14 cellular contexts compared by ENCODE assay signal in the genomic region with DNA sequence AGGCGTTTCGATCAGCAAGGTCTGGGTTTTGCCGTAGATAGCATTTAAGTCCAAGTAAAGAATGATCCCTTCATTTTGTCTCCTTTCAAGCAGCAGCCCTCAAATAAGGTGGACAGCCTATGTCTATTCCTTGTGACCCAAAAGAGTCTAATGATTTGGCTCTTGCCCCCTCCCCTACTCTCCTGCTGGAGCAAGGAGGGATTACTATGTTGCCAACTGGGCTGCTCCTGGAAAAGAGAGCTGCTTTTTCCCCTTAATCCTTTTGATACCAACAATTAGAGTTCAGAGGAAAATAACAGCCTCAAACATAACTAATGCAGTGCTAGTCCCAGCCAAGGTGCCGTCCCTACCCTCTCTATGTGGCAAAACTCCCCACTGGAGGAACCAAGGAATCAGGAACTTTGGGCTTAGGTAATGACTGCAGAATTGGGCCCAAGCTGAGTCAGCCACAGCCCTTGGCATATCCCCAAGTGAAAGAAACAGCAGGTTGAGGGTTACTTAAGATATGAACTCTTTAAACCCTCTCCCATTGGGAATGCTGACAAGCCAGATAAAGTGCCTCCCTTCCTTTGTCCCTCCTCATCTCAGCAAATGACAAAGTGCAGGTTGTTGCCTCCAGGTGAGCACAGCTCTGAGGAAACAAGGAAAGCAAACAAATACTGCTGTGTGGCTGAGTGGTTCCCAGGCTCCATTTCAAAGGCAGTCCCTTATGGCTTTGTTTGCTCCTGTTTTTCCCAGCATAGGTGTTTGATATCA.
DNase-seq lines count a peak whose midpoint lies in the region; ATAC-seq and TF ChIP-seq lines count a peak whose summit lies in the region.
"Had no signal": no experiment of that assay in that cellular context is flagged by ENCODE, and none has a peak within 500 bp of the region (broad histone marks: within the 10 kb centered on the region; RNA-seq: fewer than 3 reads in every experiment).

No MANE protein-coding gene starts in this region.

- H3K27me3 ChIP-seq in colonic mucosa (no peaks in the 10 kb centered on the region), right lobe of liver (no peaks in the 10 kb centered on the region), stomach (no peaks in the 10 kb centered on the region)
- H3K27me3 ChIP-seq: ascending aorta, BE2C, uterus had no signal

- H3K4me1 ChIP-seq in colonic mucosa (no peaks in the 10 kb centered on the region), right lobe of liver (peaks cover 0 to 20% (median 2%) of the 10 kb centered on the region in 4 donors), stomach (no peaks in the 10 kb centered on the region)
- H3K4me1 ChIP-seq: ascending aorta, BE2C, uterus had no signal

- 79% methylated on average over 4 of the region's 4 CpGs for WGBS in right lobe of liver (ENCODE audit: insufficient coverage, low coverage, low lambda C conversion rate, missing lambda C conversion rate)
- WGBS in stomach, 5 donors = 83 to 91% (median 86%) methylated on average over 4 of the region's 4 CpGs

- TF ChIP-seq POLR2A in right lobe of liver (IDR thresholded peaks at IDR 0.05) = no peak
- no peak for TF ChIP-seq POLR2A in stomach (IDR thresholded peaks at IDR 0.05)

- no peak overlapping the region for H3K9ac ChIP-seq in colonic mucosa (ENCODE audit: low read depth in 2 of 2, low read length in 2 of 2)

- TF ChIP-seq CTCF in colonic mucosa (IDR thresholded peaks at IDR 0.05) (no peak), right lobe of liver (IDR thresholded peaks at IDR 0.05) (no peak), stomach (IDR thresholded peaks at IDR 0.05) (no peak)

- intact Hi-C loops in colonic mucosa (cut with DNase I) (no loop called here), right lobe of liver (cut with DNase I) (no loop called here), stomach (cut with DNase I; ENCODE audit: low total_unique reads) (no loop called here)

- H3K4me3 ChIP-seq in colonic mucosa (no peak overlapping the region), right lobe of liver (no peak overlapping the region), stomach (no peak overlapping the region)
- H3K4me3 ChIP-seq: ascending aorta, uterus had no signal

- no peak for TF ChIP-seq EP300 in stomach (IDR thresholded peaks at IDR 0.05)

- no peak overlapping the region for H3K27ac ChIP-seq in colonic mucosa
- H3K27ac ChIP-seq in right lobe of liver = no peak overlapping the region
- no peak overlapping the region for H3K27ac ChIP-seq in stomach
- H3K27ac ChIP-seq: ascending aorta, uterus, WERI-Rb-1 had no signal

- H3K9me3 ChIP-seq in colonic mucosa (no peaks in the 10 kb centered on the region), right lobe of liver (no peaks in the 10 kb centered on the region), stomach (no peaks in the 10 kb centered on the region)
- H3K9me3 ChIP-seq: ascending aorta, BE2C, uterus had no signal

- peak; percentile 93 for DNase-seq in DMS153 treated with DMSO at 0.1 percent for 48 hours (lab: John Stamatoyannopoulos, UW; ENCODE audit: unreplicated experiment)
- DNase-seq in NCI-H2171 (lab: John Stamatoyannopoulos, UW) = peak; percentile 65
- DNase-seq in colonic mucosa = peak; percentile 24
- DNase-seq in right lobe of liver = no peak
- DNase-seq in stomach = no peak
- no peak for DNase-seq in stimulated activated CD4-positive, alpha-beta T cell treated with anti-CD3 and anti-CD28 coated beads, Interleukin-2, amount 100 ng/mL, for 48 hours
- no peak for DNase-seq in Kasumi-1 (lab: John Stamatoyannopoulos, UW)
- DNase-seq: activated T-cell treated with anti-CD3 and anti-CD28 coated beads, Interleukin-2, amount 50 U/mL, for 72 hours; BE2C; Right ventricle myocardium superior; uterus; WERI-Rb-1 had no signal

- peak; percentile 57 to 80 (median 75) for ATAC-seq in right lobe of liver
- ATAC-seq in HG03378 (IDR thresholded peaks at IDR 0.05; ENCODE audit: unreplicated experiment) = no peak
- ATAC-seq: activated T-cell treated with anti-CD3 and anti-CD28 coated beads, Interleukin-2, amount 50 U/mL, for 72 hours had no signal

- H3K36me3 ChIP-seq in colonic mucosa (no peaks in the 10 kb centered on the region), right lobe of liver (no peaks in the 10 kb centered on the region), stomach (no peaks in the 10 kb centered on the region)
- H3K36me3 ChIP-seq: BE2C, uterus, WERI-Rb-1 had no signal

Comparison
In these comparisons a context has a peak if more than half of its experiments do, and no peak if none do; other contexts are left out.
1. DNase-seq: peak in DMS153 treated with DMSO at 0.1 percent for 48 hours (single experiment), NCI-H2171 (single experiment) and colonic mucosa (single experiment); none in right lobe of liver (0 of 3), stomach (single experiment), stimulated activated CD4-positive, alpha-beta T cell treated with anti-CD3 and anti-CD28 coated beads, Interleukin-2, amount 100 ng/mL, for 48 hours (0 of 2) and Kasumi-1 (0 of 2).